In genomic region chr15:63188247-63188936, GRCh38 we compare ENCODE assay signal across 8 cellular contexts. TPM values are rescaled to one million over a fixed set of nuclear protein-coding genes. Genes with fewer than 3 reads are reported as not detected.
A peak's percentile ranks its signal among the peaks of the same experiment; 100 is the strongest.
DNase-seq lines count a peak whose midpoint lies in the region; ATAC-seq, FAIRE-seq and TF ChIP-seq lines count a peak whose summit lies in the region.

No MANE protein-coding gene starts in this region.

- H3K27me3 ChIP-seq in keratinocyte (ENCODE audit: control insufficient read depth, extremely low read depth, insufficient read depth, low read length): no peaks in the 10 kb centered on the region

- H3K4me3 Mint-ChIP-seq in activated CD8-positive, alpha-beta memory T cell treated with anti-CD3 and anti-CD28 coated beads, Interleukin-2, amount 10 ng/mL, durations not matched to agents 7 days and 5 days: peak overlapping the region; percentile 96
- peak overlapping the region; percentile 92 to 93 for H3K4me3 Mint-ChIP-seq in activated T-cell treated with anti-CD3 and anti-CD28 coated beads, Interleukin-2, amount 50 U/mL, for 72 hours

- DNase-seq in activated CD8-positive, alpha-beta memory T cell treated with anti-CD3 and anti-CD28 coated beads, Interleukin-2, amount 10 ng/mL, durations not matched to agents 7 days and 5 days: no peak
- no peak for DNase-seq in activated CD8-positive, alpha-beta memory T cell treated with anti-CD3 and anti-CD28 coated beads, Interleukin-2, amount 50 U/mL, for 48 hours
- peak; percentile 33 to 46 for DNase-seq in activated T-cell treated with anti-CD3 and anti-CD28 coated beads, Interleukin-2, amount 50 U/mL, for 72 hours
- DNase-seq in keratinocyte (ENCODE audit: low read depth, low spot score) (no peak), substantia nigra (lab: John Stamatoyannopoulos, UW) (peak in 1 of 49 donors; percentile 38), NCI-H128 (lab: John Stamatoyannopoulos, UW; ENCODE audit: unreplicated experiment) (no peak), H54 (ENCODE audit: insufficient read length, low spot score) (no peak)

- H3K79me2 ChIP-seq in keratinocyte (ENCODE audit: control insufficient read depth, insufficient read depth, low read length): peaks cover 31% of the 10 kb centered on the region

- H3K36me3 ChIP-seq in keratinocyte (ENCODE audit: control insufficient read depth in 2 of 2, extremely low read depth in 1 of 2, insufficient read depth in 2 of 2, low read length in 2 of 2): no peaks in the 10 kb centered on the region

- peak overlapping the region; percentile 94 for H2AFZ ChIP-seq in keratinocyte (ENCODE audit: control insufficient read depth, low read length)

- ATAC-seq in activated CD8-positive, alpha-beta memory T cell treated with anti-CD3 and anti-CD28 coated beads, Interleukin-2, amount 10 ng/mL, durations not matched to agents 7 days and 5 days: no peak
- peak; percentile 1 to 3 for ATAC-seq in activated T-cell treated with anti-CD3 and anti-CD28 coated beads, Interleukin-2, amount 50 U/mL, for 72 hours (replicated peaks in 1 of 2)
- no peak for ATAC-seq in HG03108 (IDR thresholded peaks at IDR 0.05; ENCODE audit: unreplicated experiment)

- H3K9me3 Mint-ChIP-seq in activated CD8-positive, alpha-beta memory T cell treated with anti-CD3 and anti-CD28 coated beads, Interleukin-2, amount 10 ng/mL, durations not matched to agents 7 days and 5 days (ENCODE audit: low read depth): no peaks in the 10 kb centered on the region
- H3K9me3 Mint-ChIP-seq in activated T-cell treated with anti-CD3 and anti-CD28 coated beads, Interleukin-2, amount 50 U/mL, for 72 hours: no peaks in the 10 kb centered on the region

- H3K27ac Mint-ChIP-seq in activated CD8-positive, alpha-beta memory T cell treated with anti-CD3 and anti-CD28 coated beads, Interleukin-2, amount 10 ng/mL, durations not matched to agents 7 days and 5 days: peak overlapping the region; percentile 80
- peak overlapping the region; percentile 94 for H3K27ac Mint-ChIP-seq in activated T-cell treated with anti-CD3 and anti-CD28 coated beads, Interleukin-2, amount 50 U/mL, for 72 hours

- H3K9me3 ChIP-seq in keratinocyte (ENCODE audit: control insufficient read depth, low read depth, low read length): no peaks in the 10 kb centered on the region

- no peaks in the 10 kb centered on the region for H3K9me1 ChIP-seq in keratinocyte (ENCODE audit: control insufficient read depth, extremely low read depth, insufficient read depth, low read length)

- no peak for FAIRE-seq in keratinocyte (lab: Jason Lieb, UNC)
- no peak for FAIRE-seq in H54 (lab: Jason Lieb, UNC)

- dilution Hi-C loops in keratinocyte (cut with MboI; ENCODE audit: extremely low pct_ligation_motif_present, low sequenced_read_pairs): no loop called here

- peaks cover 15% of the 10 kb centered on the region for H3K36me3 Mint-ChIP-seq in activated CD8-positive, alpha-beta memory T cell treated with anti-CD3 and anti-CD28 coated beads, Interleukin-2, amount 10 ng/mL, durations not matched to agents 7 days and 5 days
- peaks cover 7 to 17% of the 10 kb centered on the region in 2 donors for H3K36me3 Mint-ChIP-seq in activated T-cell treated with anti-CD3 and anti-CD28 coated beads, Interleukin-2, amount 50 U/mL, for 72 hours (ENCODE audit: insufficient read depth in 2 of 2)

- CTCF ChIA-PET in activated CD8-positive, alpha-beta memory T cell treated with anti-CD3 and anti-CD28 coated beads, Interleukin-2, amount 10 ng/mL, durations not matched to agents 7 days and 5 days (lab: Charles Lee): interaction anchor here (0.9 to 1.5 kb wide), 3 partner anchors 9 to 76 kb away, joined by 3 to 4 read pairs (median 3); no protein-coding TSS in a partner anchor

- H3K27ac ChIP-seq in keratinocyte (ENCODE audit: control insufficient read depth, insufficient read depth, low read length) (peak overlapping the region; percentile 64), substantia nigra (ENCODE audit: low read depth, low read length, poor library complexity, severe bottlenecking) (peak overlapping the region; percentile 78)

- H4K20me1 ChIP-seq in keratinocyte (ENCODE audit: control insufficient read depth, extremely low read depth, insufficient read depth, low read length): no peaks in the 10 kb centered on the region

- no peaks in the 10 kb centered on the region for H3K27me3 Mint-ChIP-seq in activated CD8-positive, alpha-beta memory T cell treated with anti-CD3 and anti-CD28 coated beads, Interleukin-2, amount 10 ng/mL, durations not matched to agents 7 days and 5 days
- H3K27me3 Mint-ChIP-seq in activated T-cell treated with anti-CD3 and anti-CD28 coated beads, Interleukin-2, amount 50 U/mL, for 72 hours (ENCODE audit: low read depth): no peaks in the 10 kb centered on the region

- peak overlapping the region; percentile 75 to 93 (median 81) for H3K4me3 ChIP-seq in keratinocyte (ENCODE audit: control insufficient read depth in 2 of 3, extremely low read depth in 1 of 3, insufficient read depth in 2 of 3, low read depth in 1 of 3, low read length in 3 of 3)

- peak overlapping the region; percentile 72 for H3K9ac ChIP-seq in keratinocyte (ENCODE audit: control insufficient read depth, extremely low read depth, insufficient read depth, low read length)

- no peak for TF ChIP-seq POLR2A in H54 (IDR thresholded peaks at IDR 0.05; ENCODE audit: low read depth, low read length)

- peaks cover 42% of the 10 kb centered on the region for H3K4me1 ChIP-seq in keratinocyte (ENCODE audit: control insufficient read depth, extremely low read depth, insufficient read depth, low read length)

- peaks cover 38% of the 10 kb centered on the region for H3K4me1 Mint-ChIP-seq in activated CD8-positive, alpha-beta memory T cell treated with anti-CD3 and anti-CD28 coated beads, Interleukin-2, amount 10 ng/mL, durations not matched to agents 7 days and 5 days
- peaks cover 58% of the 10 kb centered on the region for H3K4me1 Mint-ChIP-seq in activated T-cell treated with anti-CD3 and anti-CD28 coated beads, Interleukin-2, amount 50 U/mL, for 72 hours (ENCODE audit: low read depth)

- no peak for TF ChIP-seq CTCF in keratinocyte (optimal IDR thresholded peaks at IDR 0.05 in 1 of 3, IDR thresholded peaks at IDR 0.05 in 1 of 3, conservative IDR thresholded peaks at IDR 0.05 in 1 of 3; ENCODE audit: extremely low read depth in 1 of 3, insufficient read depth in 2 of 3, low read length in 3 of 3)

- H3K4me2 ChIP-seq in keratinocyte (ENCODE audit: control insufficient read depth, extremely low read depth, insufficient read depth, low read depth, low read length): peak overlapping the region; percentile 94

RNA-seq across cellular contexts. Expression of gene RAB8B, which starts 1.0 kb away (rescaled TPM):
- 100 to 1,000 TPM in 1 of 2 experiments, 10 to 100 TPM in 1; 94.8 to 128 TPM for total RNA-seq in activated CD8-positive, alpha-beta memory T cell treated with anti-CD3 and anti-CD28 coated beads, Interleukin-2, amount 10 ng/mL, durations not matched to agents 7 days and 5 days
- 100 to 1,000 TPM; 122 to 157 TPM for total RNA-seq in activated T-cell treated with anti-CD3 and anti-CD28 coated beads, Interleukin-2, amount 50 U/mL, for 72 hours
- 26.4 to 34.6 TPM (median 31.2 TPM) in 3 replicates for polyA plus RNA-seq in keratinocyte
- polyA plus RNA-seq in keratinocyte (2011; ENCODE audit: low read depth): 53.6 TPM
- polyA plus RNA-seq in keratinocyte (2011; cell fraction: cytosol; rRNA removed): 42.9 and 50.0 TPM in 2 replicates
- polyA plus RNA-seq in keratinocyte (2011; cell fraction: nucleus; rRNA removed): 27.8 and 33.4 TPM in 2 replicates
- 22.4 and 27.3 TPM in 2 replicates for polyA plus RNA-seq in keratinocyte (2012; ENCODE audit: low replicate concordance)
- 6.6 to 27.2 TPM (median 24.0 TPM) in 3 replicates for polyA minus RNA-seq in keratinocyte
- 77.3 TPM for polyA minus RNA-seq in keratinocyte (2011; cell fraction: cytosol; rRNA and poly(A)+ RNA removed)
- 18.4 and 30.9 TPM in 2 replicates for polyA minus RNA-seq in keratinocyte (2011; cell fraction: nucleus; rRNA and poly(A)+ RNA removed)

RNA-seq across cellular contexts. Expression of gene RPS27L, which starts 31.1 kb away (rescaled TPM):
- 100 to 1,000 TPM; 192 to 223 TPM for total RNA-seq in activated CD8-positive, alpha-beta memory T cell treated with anti-CD3 and anti-CD28 coated beads, Interleukin-2, amount 10 ng/mL, durations not matched to agents 7 days and 5 days
- 100 to 1,000 TPM; 166 to 228 TPM for total RNA-seq in activated T-cell treated with anti-CD3 and anti-CD28 coated beads, Interleukin-2, amount 50 U/mL, for 72 hours
- 123 to 208 TPM (median 154 TPM) in 3 replicates for polyA plus RNA-seq in keratinocyte
- 24.1 TPM for polyA plus RNA-seq in keratinocyte (2011; ENCODE audit: low read depth)
- polyA plus RNA-seq in keratinocyte (2011; cell fraction: cytosol; rRNA removed): 180 and 341 TPM in 2 replicates
- polyA plus RNA-seq in keratinocyte (2011; cell fraction: nucleus; rRNA removed): 63.1 and 79.2 TPM in 2 replicates
- polyA plus RNA-seq in keratinocyte (2012; ENCODE audit: low replicate concordance): 171 and 189 TPM in 2 replicates
- polyA minus RNA-seq in keratinocyte: 15.4 to 36.3 TPM (median 20.9 TPM) in 3 replicates
- 46.2 TPM for polyA minus RNA-seq in keratinocyte (2011; cell fraction: cytosol; rRNA and poly(A)+ RNA removed)
- 7.2 and 18.6 TPM in 2 replicates for polyA minus RNA-seq in keratinocyte (2011; cell fraction: nucleus; rRNA and poly(A)+ RNA removed)

Comparison
In these comparisons a context has a peak if more than half of its experiments do, and no peak if none do; other contexts are left out.
1. ATAC-seq: peak in activated T-cell treated with anti-CD3 and anti-CD28 coated beads, Interleukin-2, amount 50 U/mL, for 72 hours (2 of 2); none in activated CD8-positive, alpha-beta memory T cell treated with anti-CD3 and anti-CD28 coated beads, Interleukin-2, amount 10 ng/mL, durations not matched to agents 7 days and 5 days (single experiment) and HG03108 (single experiment).
2. DNase-seq: peak in activated T-cell treated with anti-CD3 and anti-CD28 coated beads, Interleukin-2, amount 50 U/mL, for 72 hours (2 of 2); none in activated CD8-positive, alpha-beta memory T cell treated with anti-CD3 and anti-CD28 coated beads, Interleukin-2, amount 10 ng/mL, durations not matched to agents 7 days and 5 days (single experiment), activated CD8-positive, alpha-beta memory T cell treated with anti-CD3 and anti-CD28 coated beads, Interleukin-2, amount 50 U/mL, for 48 hours (single experiment), keratinocyte (single experiment), NCI-H128 (single experiment) and H54 (single experiment).